17 cellular contexts compared by ENCODE assay signal in genomic region chr7:99468336-99468918, GRCh38. TPM values are rescaled to one million over a fixed set of nuclear protein-coding genes. Genes with fewer than 3 reads are reported as not detected.
DNase-seq lines count a peak whose midpoint lies in the region; ATAC-seq, FAIRE-seq and TF ChIP-seq lines count a peak whose summit lies in the region.
"Had no signal": no experiment of that assay in that cellular context is flagged by ENCODE, and none has a peak within 500 bp of the region (broad histone marks: within the 10 kb centered on the region; RNA-seq: fewer than 3 reads in every experiment).

No MANE protein-coding gene starts in this region.

- peaks cover 40% of the 10 kb centered on the region for H3K4me1 Mint-ChIP-seq in CD4-positive, alpha-beta T cell (ENCODE audit: low read depth)
- H3K4me1 Mint-ChIP-seq in H9, result peaks cover 17 to 29% of the 10 kb centered on the region in 2 experiments

- no peak for FAIRE-seq in GM12892 (lab: Jason Lieb, UNC)
- FAIRE-seq: A549, GM18507, H54 had no signal

- intact Hi-C loops in CD4-positive, alpha-beta T cell (cut with DNase I, micrococcal nuclease), result loop anchor here in 1 of 2 experiments (2.0 kb wide), 1 partner anchor 30 kb away; the partner anchor contains the start of genes CPSF4 and PTCD1
- intact Hi-C loops in mucosa of descending colon (cut with DNase I, micrococcal nuclease) (no loop called here), posterior vena cava (cut with DNase I) (no loop called here), upper lobe of right lung (cut with DNase I) (no loop called here)

- H3K4ac ChIP-seq in H9 (ENCODE audit: low read depth, low read length), result no peak overlapping the region

- H3K27me3 ChIP-seq in CD4-positive, alpha-beta T cell (ENCODE audit: control insufficient read depth, insufficient read depth, low read length), result no peaks in the 10 kb centered on the region
- H3K27me3 ChIP-seq in H9 (ENCODE audit: insufficient read depth, low read length) (no peaks in the 10 kb centered on the region), upper lobe of right lung (no peaks in the 10 kb centered on the region)
- H3K27me3 ChIP-seq: BE2C had no signal

- no peak overlapping the region for H3K27ac ChIP-seq in CD4-positive, alpha-beta T cell (ENCODE audit: low read depth, low read length)
- H3K27ac ChIP-seq in H9 (ENCODE audit: insufficient read length, low read depth, low read length) (no peak overlapping the region), upper lobe of right lung (no peak overlapping the region)
- H3K27ac ChIP-seq: A549, C4-2B had no signal

- DNase-seq in CD4-positive, alpha-beta T cell, result no peak
- DNase-seq in H9, result no peak
- peak in 2 of 3 donors; percentile 27 to 51 for DNase-seq in mucosa of descending colon
- peak; percentile 66 for DNase-seq in posterior vena cava (ENCODE audit: low spot score)
- no peak for DNase-seq in anterior cingulate cortex (lab: John Stamatoyannopoulos, UW)
- no peak for DNase-seq in GM12892 (ENCODE audit: insufficient read length)
- DNase-seq in upper lobe of right lung, result no peak
- DNase-seq: BE2C; CD8-positive, alpha-beta T cell; COR-L47; DND-41; GF-D8; IMR-90 had no signal

- no peak overlapping the region for H3K9ac ChIP-seq in H9 (ENCODE audit: extremely low read depth, insufficient read length, low read length)

- ATAC-seq in CD4-positive, alpha-beta T cell (ENCODE audit: poor library complexity), result no peak
- ATAC-seq in mucosa of descending colon, result no peak
- ATAC-seq in upper lobe of right lung, result no peak
- ATAC-seq: A549; CD8-positive, alpha-beta T cell had no signal

- no peak overlapping the region for H3K56ac ChIP-seq in H9 (ENCODE audit: insufficient read length, low read depth, low read length)

- peaks cover 9% of the 10 kb centered on the region for H3K23me2 ChIP-seq in H9 (ENCODE audit: insufficient read length, low read depth, low read length, poor library complexity, severe bottlenecking)

- H2AFZ ChIP-seq in H9 (ENCODE audit: low read length), result no peak overlapping the region

- peak overlapping the region; percentile 51 for H3K4me3 Mint-ChIP-seq in CD4-positive, alpha-beta T cell
- peak overlapping the region; percentile 22 to 53; a peak in 4 of 5 replicates for H3K4me3 Mint-ChIP-seq in H9
- H3K4me3 Mint-ChIP-seq: CD8-positive, alpha-beta T cell had no signal

- no peak overlapping the region for H3T11ph ChIP-seq in H9 (ENCODE audit: low read length)

- peaks cover 3% of the 10 kb centered on the region for H3K79me1 ChIP-seq in H9 (ENCODE audit: insufficient read depth, low read depth, low read length, poor library complexity, severe bottlenecking)

- H3K27me3 Mint-ChIP-seq in CD4-positive, alpha-beta T cell, result no peaks in the 10 kb centered on the region
- H3K27me3 Mint-ChIP-seq in H9 (ENCODE audit: low read depth), result peaks cover 2% of the 10 kb centered on the region

- no peak overlapping the region for H2BK120ac ChIP-seq in H9 (ENCODE audit: low read depth, low read length, poor library complexity, severe bottlenecking)

- peaks cover 30% of the 10 kb centered on the region for H3K36me3 Mint-ChIP-seq in CD4-positive, alpha-beta T cell (ENCODE audit: low read depth)
- H3K36me3 Mint-ChIP-seq in H9 (ENCODE audit: insufficient read depth in 1 of 3, low read depth in 3 of 3), result peaks cover 8 to 15% (median 9%) of the 10 kb centered on the region in 3 experiments

- H2BK20ac ChIP-seq in H9 (ENCODE audit: low read depth, low read length, poor library complexity, severe bottlenecking), result no peak overlapping the region

- no peak for TF ChIP-seq POLR2A in GM12892 (IDR thresholded peaks at IDR 0.05; ENCODE audit: low read depth, low read length)

- no CpG with 5 or more reads among the region's 29 CpGs for WGBS in H9 (ENCODE audit: extremely low coverage, insufficient read length, low lambda C conversion rate)

- no peak overlapping the region for H2BK5ac ChIP-seq in H9 (ENCODE audit: insufficient read length, low read length)

- H3K36me3 ChIP-seq in mucosa of descending colon (ENCODE audit: low read depth) (no peaks in the 10 kb centered on the region), upper lobe of right lung (peaks cover 3% of the 10 kb centered on the region)

- H4K5ac ChIP-seq in H9 (ENCODE audit: insufficient read length, low read depth, low read length), result no peak overlapping the region

- H4K91ac ChIP-seq in H9 (ENCODE audit: insufficient read length, low read depth, low read length), result no peak overlapping the region

- H3K79me2 ChIP-seq in H9 (ENCODE audit: insufficient read depth, low read length), result peaks cover 21% of the 10 kb centered on the region; the same call in 1 of the 2 replicates

- H3K18ac ChIP-seq in H9 (ENCODE audit: insufficient read length, low read depth, low read length), result no peak overlapping the region

- H3K4me2 ChIP-seq in H9 (ENCODE audit: insufficient read depth, insufficient read length, low read length), result no peak overlapping the region
- H3K4me2 ChIP-seq: A549 had no signal

- no peak overlapping the region for H2BK12ac ChIP-seq in H9 (ENCODE audit: insufficient read length, low read depth, low read length)

- H3K9me3 Mint-ChIP-seq in CD4-positive, alpha-beta T cell, result no peaks in the 10 kb centered on the region
- peaks cover 0 to 2% of the 10 kb centered on the region in 2 experiments; a peak in 1 of 5 replicates for H3K9me3 Mint-ChIP-seq in H9
- H3K9me3 Mint-ChIP-seq: CD8-positive, alpha-beta T cell had no signal

- no peak for TF ChIP-seq CTCF in CD4-positive, alpha-beta T cell (IDR thresholded peaks at IDR 0.05)
- TF ChIP-seq CTCF in H9 (conservative IDR thresholded peaks at IDR 0.05) (no peak), mucosa of descending colon (IDR thresholded peaks at IDR 0.05) (no peak), upper lobe of right lung (IDR thresholded peaks at IDR 0.05) (no peak)

- H3K14ac ChIP-seq in H9 (ENCODE audit: insufficient read depth, low read length), result no peak overlapping the region

- no peak overlapping the region for H3K23ac ChIP-seq in H9 (ENCODE audit: insufficient read length, low read depth, low read length)

- no peaks in the 10 kb centered on the region for H4K20me1 ChIP-seq in H9 (ENCODE audit: control insufficient read depth, insufficient read depth, insufficient read length)

- no peak overlapping the region for H4K8ac ChIP-seq in H9 (replicated peaks; ENCODE audit: insufficient read length, low read depth, low read length)

- no peak overlapping the region for H3K27ac Mint-ChIP-seq in CD4-positive, alpha-beta T cell
- H3K27ac Mint-ChIP-seq in H9, result no peak overlapping the region; a peak in 1 of 7 replicates
- H3K27ac Mint-ChIP-seq: CD8-positive, alpha-beta T cell had no signal

- no peaks in the 10 kb centered on the region; the same call in 1 of the 2 replicates for H3K4me1 ChIP-seq in H9 (ENCODE audit: insufficient read depth, low read length)
- H3K4me1 ChIP-seq in mucosa of descending colon (ENCODE audit: low read depth), result peaks cover 21% of the 10 kb centered on the region
- H3K4me1 ChIP-seq in upper lobe of right lung, result peaks cover 32% of the 10 kb centered on the region
- H3K4me1 ChIP-seq: BE2C had no signal

- H3K4me3 ChIP-seq in mucosa of descending colon (no peak overlapping the region), upper lobe of right lung (no peak overlapping the region)
- H3K4me3 ChIP-seq: A549 had no signal

- H3K9me3 ChIP-seq in CD4-positive, alpha-beta T cell (ENCODE audit: control insufficient read depth, low read length), result no peaks in the 10 kb centered on the region
- H3K9me3 ChIP-seq in H9 (ENCODE audit: control insufficient read depth, low read depth, low read length) (no peaks in the 10 kb centered on the region), mucosa of descending colon (no peaks in the 10 kb centered on the region), upper lobe of right lung (no peaks in the 10 kb centered on the region)
- H3K9me3 ChIP-seq: A549, BE2C had no signal

- CTCF ChIA-PET in CD4-positive, alpha-beta T cell (lab: Charles Lee), result no interaction called here

- H2BK15ac ChIP-seq in H9 (ENCODE audit: low read depth, low read length), result no peak overlapping the region

- H2AK5ac ChIP-seq in H9 (ENCODE audit: insufficient read length, low read length), result no peak overlapping the region

- POLR2A ChIA-PET in CD4-positive, alpha-beta T cell (lab: Charles Lee), result interaction anchor here (1.1 to 1.5 kb wide), 2 partner anchors 60 to 90 kb away, joined by 3 to 5 read pairs; partner anchors contain the start of genes BUD31, PDAP1 and ZNF655

RNA-seq across cellular contexts. Expression of gene ATP5MF, which starts 2.5 kb away (rescaled TPM):
- 10 to 100 TPM; 50.9 to 51.9 TPM for total RNA-seq in CD4-positive, alpha-beta T cell
- total RNA-seq in H9 (2021) (504 and 516 TPM in 2 replicates), mucosa of descending colon (100 to 1,000 TPM; 229 to 341 (median 331) TPM), posterior vena cava (100 to 1,000 TPM; 143 to 200 TPM), upper lobe of right lung (231 TPM)
- 2,138 TPM for polyA plus RNA-seq in GM12892 (2012; ENCODE audit: missing spikeins)

RNA-seq across cellular contexts. Expression of gene ZNF789, which starts 4.3 kb away (rescaled TPM):
- 10 to 100 TPM; 11.5 to 13.5 TPM for total RNA-seq in CD4-positive, alpha-beta T cell
- 14.0 and 15.1 TPM in 2 replicates for total RNA-seq in H9 (2021)
- total RNA-seq in mucosa of descending colon, result 10 to 100 TPM; 12.3 to 25.4 (median 23.4) TPM
- 1 to 10 TPM; 8.0 to 9.8 TPM for total RNA-seq in posterior vena cava
- polyA plus RNA-seq in GM12892 (2012; ENCODE audit: missing spikeins), result 26.6 TPM
- total RNA-seq in upper lobe of right lung, result 9.6 TPM

RNA-seq across cellular contexts. Expression of gene CPSF4, which starts 29.7 kb away (rescaled TPM):
- total RNA-seq in CD4-positive, alpha-beta T cell, result 10 to 100 TPM; 28.1 to 31.7 TPM
- total RNA-seq in H9 (2021), result 96.2 and 98.2 TPM in 2 replicates
- 10 to 100 TPM; 23.2 to 33.5 (median 24.8) TPM for total RNA-seq in mucosa of descending colon
- 10 to 100 TPM; 22.9 to 25.7 TPM for total RNA-seq in posterior vena cava
- polyA plus RNA-seq in GM12892 (2012; ENCODE audit: missing spikeins), result 34.0 TPM
- total RNA-seq in upper lobe of right lung, result 26.9 TPM

RNA-seq across cellular contexts. Expression of gene PTCD1, which starts 29.8 kb away (rescaled TPM):
- 1 to 10 TPM; 4.8 to 5.3 TPM for total RNA-seq in CD4-positive, alpha-beta T cell
- total RNA-seq in H9 (2021) (12.8 and 14.1 TPM in 2 replicates), mucosa of descending colon (1 to 10 TPM; 4.3 to 9.9 (median 6.6) TPM), posterior vena cava (1 to 10 TPM; 3.1 to 5.6 TPM), upper lobe of right lung (7.5 TPM)
- 3.1 TPM for polyA plus RNA-seq in GM12892 (2012; ENCODE audit: missing spikeins)

RNA-seq across cellular contexts. Expression of gene ZNF394, which starts 31.7 kb away (rescaled TPM):
- total RNA-seq in CD4-positive, alpha-beta T cell, result 100 to 1,000 TPM; 215 to 223 TPM
- 24.2 and 24.7 TPM in 2 replicates for total RNA-seq in H9 (2021)
- total RNA-seq in mucosa of descending colon, result 10 to 100 TPM; 30.5 to 43.9 (median 36.5) TPM
- total RNA-seq in posterior vena cava, result 10 to 100 TPM; 17.5 to 20.0 TPM
- polyA plus RNA-seq in GM12892 (2012; ENCODE audit: missing spikeins), result 21.0 TPM
- total RNA-seq in upper lobe of right lung, result 34.5 TPM

Comparison
In these comparisons a context has a peak if more than half of its experiments do, and no peak if none do; other contexts are left out.
1. DNase-seq: peak in mucosa of descending colon (2 of 3) and posterior vena cava (single experiment); none in CD4-positive, alpha-beta T cell (0 of 10), H9 (single experiment), anterior cingulate cortex (0 of 58), GM12892 (single experiment) and upper lobe of right lung (single experiment).